8 cellular contexts compared by ENCODE assay signal in the genomic region with DNA sequence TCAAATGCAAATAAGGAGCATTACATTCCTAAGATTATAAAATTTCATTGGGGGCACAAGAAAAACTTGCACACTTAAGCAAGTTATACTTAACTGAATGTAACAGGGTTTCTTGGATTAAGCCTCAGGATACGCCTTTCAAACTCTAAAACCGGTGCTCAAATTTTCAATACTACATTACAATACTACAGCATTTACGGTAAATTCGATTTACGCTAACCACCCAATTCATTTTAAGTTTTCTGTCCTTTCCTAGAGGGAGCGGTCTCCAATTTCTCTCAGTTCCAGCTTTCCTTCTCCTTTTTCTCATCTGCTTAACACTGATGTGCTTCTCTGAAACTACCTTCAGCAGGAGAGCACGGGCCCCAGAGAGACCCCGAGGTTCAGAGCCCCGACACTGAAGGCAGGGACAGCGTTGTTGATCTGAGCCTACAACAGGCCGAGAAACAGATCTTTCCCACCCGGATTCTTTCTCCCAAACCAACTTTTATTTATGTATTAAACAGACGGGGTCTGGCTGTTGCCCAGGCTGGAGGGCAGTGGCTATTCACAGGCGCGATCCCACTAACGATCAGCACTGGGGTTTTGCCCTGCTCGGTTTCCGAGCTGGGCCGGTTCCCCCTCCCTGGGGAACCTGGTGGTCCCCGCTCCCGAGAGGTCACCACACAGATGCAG. TPM values are rescaled to one million over a fixed set of nuclear protein-coding genes. Genes with fewer than 3 reads are reported as not detected.
DNase-seq lines count a peak whose midpoint lies in the region; ATAC-seq and TF ChIP-seq lines count a peak whose summit lies in the region.

No MANE protein-coding gene starts in this region.

- no peak for TF ChIP-seq CTCF in GM12875 (IDR thresholded peaks at IDR 0.05; ENCODE audit: borderline replicate concordance, insufficient read depth, low read depth, low read length)
- no peak for TF ChIP-seq CTCF in Loucy (conservative IDR thresholded peaks at IDR 0.05; ENCODE audit: low read length)
- no peak for TF ChIP-seq CTCF in cardiac fibroblast (IDR thresholded peaks at IDR 0.05; ENCODE audit: low read depth, low read length)
- no peak for TF ChIP-seq CTCF in mesothelial cell of epicardium (IDR thresholded peaks at IDR 0.05; ENCODE audit: unreplicated experiment)

- H2AFZ ChIP-seq in Loucy (ENCODE audit: low read length) = peak overlapping the region; percentile 71; the same call in 1 of the 2 replicates

- peak overlapping the region; percentile 96 for H3K4me3 Mint-ChIP-seq in mesothelial cell of epicardium

- H3K4me1 ChIP-seq in Loucy (ENCODE audit: insufficient read depth, low read length, poor library complexity, severe bottlenecking) = peaks cover 18% of the 10 kb centered on the region

- no peaks in the 10 kb centered on the region for H3K9me3 Mint-ChIP-seq in mesothelial cell of epicardium

- H4K20me1 ChIP-seq in Loucy (ENCODE audit: insufficient read depth, low read length, poor library complexity, severe bottlenecking) = no peaks in the 10 kb centered on the region

- peak overlapping the region; percentile 99 for H3K4me2 ChIP-seq in Loucy (ENCODE audit: low read depth, low read length, poor library complexity, severe bottlenecking)

- no peaks in the 10 kb centered on the region for H3F3A ChIP-seq in Loucy (ENCODE audit: low read depth)

- H3K27me3 Mint-ChIP-seq in mesothelial cell of epicardium (ENCODE audit: low read depth) = no peaks in the 10 kb centered on the region

- H3K9me3 ChIP-seq in Loucy (ENCODE audit: insufficient read depth, low read depth, low read length) = peaks cover 3% of the 10 kb centered on the region; the same call in 1 of the 2 replicates

- no peaks in the 10 kb centered on the region for H3K27me3 ChIP-seq in Loucy (ENCODE audit: insufficient read depth, low read length, poor library complexity, severe bottlenecking)

- H3K36me3 ChIP-seq in Loucy (ENCODE audit: insufficient read depth, low read length) = peaks cover 3% of the 10 kb centered on the region; the same call in 1 of the 2 replicates

- peak overlapping the region; percentile 100 for H3K9ac ChIP-seq in Loucy (ENCODE audit: low read depth, low read length, poor library complexity, severe bottlenecking)

- peaks cover 36% of the 10 kb centered on the region for H3K79me2 ChIP-seq in Loucy (ENCODE audit: insufficient read depth, low read length)

- peaks cover 26% of the 10 kb centered on the region for H3K4me1 Mint-ChIP-seq in mesothelial cell of epicardium

- ATAC-seq in GM21390 (IDR thresholded peaks at IDR 0.05; ENCODE audit: unreplicated experiment) = no peak

- peaks cover 5% of the 10 kb centered on the region for H3K36me3 Mint-ChIP-seq in mesothelial cell of epicardium

- H3K4me3 ChIP-seq in GM12875 (ENCODE audit: low read depth, low read length) (peak overlapping the region; percentile 100), Loucy (ENCODE audit: low read length, poor library complexity, severe bottlenecking) (peak overlapping the region; percentile 99), cardiac fibroblast (replicated peaks in 1 of 2; ENCODE audit: low read depth in 2 of 2, low read length in 2 of 2) (peak overlapping the region; percentile 97 to 98)

- DNase-seq in cardiac fibroblast (ENCODE audit: low read depth in 2 of 2) (peak; percentile 7 to 13), mesothelial cell of epicardium (ENCODE audit: low spot score in 2 of 2, unreplicated experiment in 2 of 2) (no peak), GOT3 (lab: John Stamatoyannopoulos, UW) (no peak), NCI-H187 (lab: John Stamatoyannopoulos, UW) (no peak)
- DNase-seq in activated effector memory CD4-positive, alpha-beta T cell treated with Interleukin-2 at 50 U/mL for 16 hours = no peak

- H3K9me2 ChIP-seq in Loucy (replicated peaks; ENCODE audit: low read depth, low read length) = no peaks in the 10 kb centered on the region

- H3K27ac Mint-ChIP-seq in mesothelial cell of epicardium = peak overlapping the region; percentile 99

RNA-seq across cellular contexts. Expression of gene ZNF425, which starts 0.8 kb away (rescaled TPM):
- 7.0 to 7.3 TPM (median 7.2 TPM) in 3 replicates for total RNA-seq in mesothelial cell of epicardium

RNA-seq across cellular contexts. Expression of gene ZNF398, which starts 21.9 kb away (rescaled TPM):
- 20.0 to 21.9 TPM (median 20.6 TPM) in 3 replicates for total RNA-seq in mesothelial cell of epicardium

RNA-seq across cellular contexts. Expression of gene ZNF786, which starts 34.8 kb away (rescaled TPM):
- 10.9 to 12.1 TPM (median 11.0 TPM) in 3 replicates for total RNA-seq in mesothelial cell of epicardium

Comparison
In these comparisons a context has a peak if more than half of its experiments do, and no peak if none do; other contexts are left out.
1. DNase-seq: peak in cardiac fibroblast (2 of 2); none in mesothelial cell of epicardium (0 of 2), GOT3 (single experiment), NCI-H187 (0 of 2) and activated effector memory CD4-positive, alpha-beta T cell treated with Interleukin-2 at 50 U/mL for 16 hours (single experiment).
2. Peak in every context shown above with its lines, with median percentiles within 50 percentile points of each other: H3K4me3 ChIP-seq.